Comparison of ENCODE assay signal across 11 cellular contexts in genomic region chr1:229475859-229476258, GRCh38. TPM values are rescaled to one million over a fixed set of nuclear protein-coding genes. Genes with fewer than 3 reads are reported as not detected.
"Had no signal": no experiment of that assay in that cellular context is flagged by ENCODE, and none has a peak within 500 bp of the region (broad histone marks: within the 10 kb centered on the region; RNA-seq: fewer than 3 reads in every experiment).

No MANE protein-coding gene starts in this region.

RNA-seq across cellular contexts. Expression of gene ACTA1, which starts 42.0 kb away (rescaled TPM):
- total RNA-seq: activated CD4-positive, alpha-beta memory T cell treated with anti-CD3 and anti-CD28 coated beads for 36 hours; activated CD4-positive, alpha-beta memory T cell treated with anti-CD3 and anti-CD28 coated beads, Interleukin-2, amount 10 ng/mL, durations not matched to agents 7 days and 5 days; activated CD4-positive, alpha-beta T cell treated with anti-CD3 and anti-CD28 coated beads for 36 hours; activated CD4-positive, alpha-beta T cell treated with anti-CD3 and anti-CD28 coated beads, Interleukin-2, amount 10 ng/mL, durations not matched to agents 24 days and 14 days; activated CD4-positive, alpha-beta T cell treated with anti-CD3 and anti-CD28 coated beads, Interleukin-2, amount 10 ng/mL, durations not matched to agents 7 days and 5 days; activated CD8-positive, alpha-beta memory T cell treated with anti-CD3 and anti-CD28 coated beads for 36 hours; activated CD8-positive, alpha-beta memory T cell treated with anti-CD3 and anti-CD28 coated beads, Interleukin-2, amount 10 ng/mL, durations not matched to agents 7 days and 5 days; activated CD8-positive, alpha-beta T cell treated with anti-CD3 and anti-CD28 coated beads for 36 hours; activated CD8-positive, alpha-beta T cell treated with anti-CD3 and anti-CD28 coated beads, Interleukin-2, amount 10 ng/mL, durations not matched to agents 7 days and 5 days; T-helper 17 cell; T-helper 2 cell treated with Interferon-gamma antibody and Interleukin-4, amounts not matched to agents 100 ng/mL and 5 ng/mL, for 36 hours had no signal
